ENCODE assay signal across 14 cellular contexts in genomic region chr15:82177291-82178010, GRCh38.
DNase-seq lines count a peak whose midpoint lies in the region; ATAC-seq, FAIRE-seq and TF ChIP-seq lines count a peak whose summit lies in the region.
"Had no signal": no experiment of that assay in that cellular context is flagged by ENCODE, and none has a peak within 500 bp of the region (broad histone marks: within the 10 kb centered on the region; RNA-seq: fewer than 3 reads in every experiment).

No MANE protein-coding gene starts in this region.

- TF ChIP-seq CTCF in A549 (IDR thresholded peaks at IDR 0.05) (no peak), HEK293 (tag by site-specific recombination; IDR thresholded peaks at IDR 0.05) (no peak), astrocyte of the spinal cord (IDR thresholded peaks at IDR 0.05; ENCODE audit: low read depth, low read length) (no peak), hepatocyte (IDR thresholded peaks at IDR 0.05; ENCODE audit: poor library complexity) (no peak)

- H3K4me1 ChIP-seq in A549 (peaks cover 14% of the 10 kb centered on the region), HEK293 (ENCODE audit: control insufficient read depth, insufficient read depth, low read length) (no peaks in the 10 kb centered on the region), hepatocyte (ENCODE audit: insufficient read depth) (peaks cover 8% of the 10 kb centered on the region)
- H3K4me1 ChIP-seq: prostate gland had no signal

- POLR2A ChIA-PET in A549 (lab: Yijun Ruan, JAX) (interaction anchor here (0.6 kb wide), 1 partner anchor 15 kb away, joined by 4 read pairs; no protein-coding TSS in a partner anchor), HEK293 (lab: Yijun Ruan, JAX) (no interaction called here)

- no peak for TF ChIP-seq POLR2A in A549 (IDR thresholded peaks at IDR 0.05; ENCODE audit: low read length)

- H3K9me2 ChIP-seq in hepatocyte (replicated peaks; ENCODE audit: insufficient read depth), result no peaks in the 10 kb centered on the region

- H3K9me3 ChIP-seq in A549, result no peaks in the 10 kb centered on the region
- H3K9me3 ChIP-seq in HEK293 (ENCODE audit: control insufficient read depth, insufficient read depth, low read depth, low read length), result no peaks in the 10 kb centered on the region
- H3K9me3 ChIP-seq in hepatocyte (ENCODE audit: low read depth), result no peaks in the 10 kb centered on the region
- H3K9me3 ChIP-seq: prostate gland, suprapubic skin had no signal

- no peak for TF ChIP-seq RAD21 in A549 (conservative IDR thresholded peaks at IDR 0.05 in 1 of 2, IDR thresholded peaks at IDR 0.05 in 1 of 2)

- no peaks in the 10 kb centered on the region; a peak in 1 of 3 replicates for H3K36me3 ChIP-seq in HEK293 (ENCODE audit: control insufficient read depth in 2 of 2, insufficient read depth in 1 of 2, low read length in 2 of 2)
- no peaks in the 10 kb centered on the region for H3K36me3 ChIP-seq in hepatocyte (replicated peaks; ENCODE audit: insufficient read depth, low read depth)
- H3K36me3 ChIP-seq: prostate gland, suprapubic skin had no signal

- no peaks in the 10 kb centered on the region for H3K27me3 ChIP-seq in hepatocyte
- H3K27me3 ChIP-seq: suprapubic skin had no signal

- DNase-seq in A549 (ENCODE audit: low read depth in 1 of 2, low spot score in 1 of 2) (no peak), astrocyte of the spinal cord (ENCODE audit: low read depth, low spot score) (peak; percentile 77), hepatocyte (ENCODE audit: low spot score) (no peak), amygdala (lab: John Stamatoyannopoulos, UW) (no peak)
- no peak for DNase-seq in activated CD4-positive, CD25-positive, alpha-beta regulatory T cell (lab: John Stamatoyannopoulos, UW)
- no peak for DNase-seq in stimulated activated naive CD8-positive, alpha-beta T cell treated with anti-CD3 and anti-CD28 coated beads, Interleukin-15, Interleukin-2, amounts not matched to agents 100 U/mL and 50 U/mL, for 24 hours
- DNase-seq: ACHN; activated CD4-positive, alpha-beta T cell treated with anti-CD3 and anti-CD28 coated beads for 4 hours; NCI-H1092 had no signal

- CTCF ChIA-PET in A549 (lab: Yijun Ruan, JAX) (interaction anchor here (0.8 to 3.2 kb wide), 4 partner anchors 10 to 69 kb away, joined by 3 to 15 read pairs (median 4); no protein-coding TSS in a partner anchor), HEK293 (lab: Yijun Ruan, JAX) (interaction anchor here (0.7 kb wide), 1 partner anchor 21 kb away, joined by 4 read pairs; no protein-coding TSS in a partner anchor)

- in situ Hi-C loops in astrocyte of the spinal cord (cut with HindIII; ENCODE audit: low sequenced_read_pairs), result no loop called here

- H3K4me2 ChIP-seq in A549, result no peak overlapping the region; the same call in 2 of the 3 replicates
- no peak overlapping the region for H3K4me2 ChIP-seq in hepatocyte

- H3K4me3 ChIP-seq in A549 (no peak overlapping the region), HEK293 (ENCODE audit: low read depth, low read length) (no peak overlapping the region), astrocyte of the spinal cord (ENCODE audit: low read depth, low read length) (no peak overlapping the region), hepatocyte (no peak overlapping the region)
- H3K4me3 ChIP-seq: prostate gland, SK-N-MC, suprapubic skin had no signal

- no peak overlapping the region for H2AFZ ChIP-seq in hepatocyte

- no peaks in the 10 kb centered on the region for H3K79me2 ChIP-seq in hepatocyte

- peak; percentile 46 for FAIRE-seq in A549 (lab: Jason Lieb, UNC)

- no peak overlapping the region for H3K27ac ChIP-seq in A549
- H3K27ac ChIP-seq in HEK293 (ENCODE audit: extremely low read depth, low read depth, low read length), result no peak overlapping the region
- peak overlapping the region; percentile 12 for H3K27ac ChIP-seq in hepatocyte
- H3K27ac ChIP-seq: SK-N-MC, suprapubic skin had no signal

- 90% methylated on average over 3 of the region's 3 CpGs for WGBS in A549 (ENCODE audit: missing lambda C conversion rate)
- WGBS in hepatocyte (ENCODE audit: low lambda C conversion rate, missing lambda C conversion rate), result 69% methylated on average over 3 of the region's 3 CpGs

- H4K20me1 ChIP-seq in hepatocyte (ENCODE audit: insufficient read depth, poor library complexity, severe bottlenecking), result no peaks in the 10 kb centered on the region

- no peak for TF ChIP-seq EP300 in A549 (IDR thresholded peaks at IDR 0.05)

- no peak for ATAC-seq in A549
- ATAC-seq in HG03432 (IDR thresholded peaks at IDR 0.05; ENCODE audit: unreplicated experiment), result no peak
- ATAC-seq in stimulated activated naive CD8-positive, alpha-beta T cell treated with anti-CD3 and anti-CD28 coated beads, Interleukin-15, Interleukin-2, amounts not matched to agents 100 U/mL and 50 U/mL, for 24 hours, result no peak

TF ChIP-seq in A549, 52 proteins besides CTCF, POLR2A, EP300 and RAD21:
- TF ChIP-seq HOXA7 (CRISPR knock-in tag; IDR thresholded peaks at IDR 0.05), result no peak
TF ChIP-seq in A549: peak in this region for 0.

TF ChIP-seq in HEK293, 187 proteins besides CTCF, POLR2A, EP300 and RAD21:
- TF ChIP-seq PRDM1 (tag by site-specific recombination; IDR thresholded peaks at IDR 0.05), result 0 out of 2 replicates have a peak, but pooled peaks have one; percentile 13
- no peak for TF ChIP-seq ZNF561 (tag by site-specific recombination; IDR thresholded peaks at IDR 0.05; ENCODE audit: borderline replicate concordance)
